In the genomic region with DNA sequence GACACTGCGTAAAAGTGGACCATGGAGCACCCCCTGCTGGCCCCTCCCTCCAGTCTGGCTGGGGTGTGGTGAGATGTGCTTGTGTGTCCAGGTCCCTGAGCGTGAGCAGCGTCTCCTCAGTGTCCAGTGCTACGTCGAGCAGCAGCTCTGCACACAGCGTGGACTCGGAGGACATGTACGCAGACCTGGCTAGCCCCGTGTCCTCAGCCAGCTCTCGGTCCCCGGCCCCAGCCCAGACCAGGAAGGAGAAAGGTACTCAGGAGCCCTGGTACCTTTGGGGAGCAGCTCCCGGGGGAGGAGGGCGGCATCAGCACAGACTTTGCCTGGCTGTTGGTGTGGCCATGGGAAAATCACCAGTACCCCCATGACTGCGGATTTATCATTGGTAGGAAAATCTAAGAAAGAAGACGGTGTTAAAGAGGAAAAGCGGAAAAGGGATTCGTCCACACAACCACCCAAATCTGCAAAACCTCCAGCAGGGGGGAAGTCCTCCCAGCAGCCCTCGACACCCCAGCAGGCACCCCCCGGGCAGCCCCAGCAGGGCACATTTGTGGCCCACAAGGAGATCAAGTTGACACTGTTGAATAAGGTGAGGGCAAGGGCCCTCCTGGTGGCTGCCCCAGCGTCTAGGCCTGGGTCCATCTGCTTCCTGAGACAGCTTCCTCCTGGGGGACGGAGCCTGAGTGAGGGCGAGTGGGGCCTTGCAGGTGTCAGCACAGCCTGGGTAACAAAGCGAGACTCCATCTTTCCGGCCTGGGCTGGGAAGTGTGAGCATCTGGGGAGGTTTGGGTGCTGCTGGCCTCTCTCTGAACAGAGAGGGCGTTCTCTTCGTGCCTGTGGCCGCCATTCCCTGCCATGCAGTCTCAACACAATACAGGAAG, we compare ENCODE assay signal across 1 cellular context.
TF ChIP-seq lines count a peak whose summit lies in the region.

No MANE protein-coding gene starts in this region.

TF ChIP-seq in H1, 55 proteins besides CTCF, POLR2A, EP300 and RAD21:
- TF ChIP-seq SRF (IDR thresholded peaks at IDR 0.05; ENCODE audit: low read depth, low read length) (no peak), CREB1 (IDR thresholded peaks at IDR 0.05) (no peak), CTBP2 (IDR thresholded peaks at IDR 0.05; ENCODE audit: borderline replicate concordance, insufficient read depth, insufficient read length, low read length) (no peak), SP4 (IDR thresholded peaks at IDR 0.05; ENCODE audit: low read length) (no peak)
